Comparison of ENCODE assay signal across 8 cellular contexts in the genomic region with DNA sequence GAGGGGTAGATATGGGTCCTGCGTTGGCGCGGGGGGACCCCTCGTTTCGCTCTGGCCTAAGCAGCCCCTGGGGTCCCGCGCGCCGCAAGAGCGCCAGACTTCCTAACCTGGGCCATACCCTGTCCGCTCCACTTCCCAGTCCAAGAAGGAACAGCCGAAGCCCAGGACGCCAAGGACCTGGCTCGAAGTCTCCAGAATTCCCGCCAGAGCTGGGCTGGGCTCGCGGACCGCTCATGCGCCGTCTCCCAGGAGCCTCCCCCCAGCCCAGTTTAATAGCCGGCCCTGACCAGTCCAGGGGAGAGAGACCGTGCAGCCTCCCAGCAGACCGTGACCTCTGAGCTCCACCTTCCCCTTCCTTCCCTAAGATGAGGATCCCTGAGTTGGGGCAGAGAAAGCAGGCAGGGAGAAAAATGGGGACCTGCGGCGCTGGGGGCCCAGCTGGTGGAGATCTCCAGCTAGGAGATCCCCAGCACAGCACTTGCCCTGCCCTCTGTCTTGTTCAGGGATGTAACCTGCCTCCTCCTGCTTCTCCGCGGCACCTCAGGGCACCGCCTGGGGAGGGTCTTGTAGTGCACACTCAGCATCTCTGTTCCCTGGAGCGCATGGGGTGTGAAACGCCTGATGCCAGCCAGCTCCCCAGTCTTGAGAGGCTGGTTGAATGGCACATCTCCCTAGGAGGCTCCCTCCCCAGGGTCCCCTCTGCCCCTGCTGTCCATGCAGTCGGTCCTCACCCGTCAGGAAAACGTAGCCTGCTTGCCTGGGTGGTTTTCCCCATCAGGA. TPM values are rescaled to one million over a fixed set of nuclear protein-coding genes. Genes with fewer than 3 reads are reported as not detected.
DNase-seq lines count a peak whose midpoint lies in the region; ATAC-seq and TF ChIP-seq lines count a peak whose summit lies in the region.

No MANE protein-coding gene starts in this region.

- H3K36me3 ChIP-seq in ovary: no peaks in the 10 kb centered on the region

- 15 to 18% (median 17%) methylated on average over 32 to 33 of the region's 33 CpGs for WGBS in ovary, 3 donors

- H3K27ac Mint-ChIP-seq in WTC11: no peak overlapping the region

- no peaks in the 10 kb centered on the region for H3K27me3 ChIP-seq in ovary

- no peak for TF ChIP-seq EP300 in ovary (IDR thresholded peaks at IDR 0.05)

- no peaks in the 10 kb centered on the region for H3K9me3 ChIP-seq in ovary

- H3K4me3 ChIP-seq in ovary: peak overlapping the region; percentile 84

- POLR2A ChIA-PET in WTC11 (lab: Charles Lee): no interaction called here

- no peaks in the 10 kb centered on the region for H3K9me3 Mint-ChIP-seq in WTC11

- peaks cover 6% of the 10 kb centered on the region for H3K4me1 ChIP-seq in ovary (ENCODE audit: insufficient read depth)

- H3K27me3 Mint-ChIP-seq in WTC11 (ENCODE audit: low read depth): peaks cover 57% of the 10 kb centered on the region

- H3K27ac ChIP-seq in ovary: peak overlapping the region; percentile 51 to 58

- CTCF ChIA-PET in WTC11 (lab: Charles Lee): interaction anchor here (0.9 to 2.0 kb wide), 6 partner anchors 15 to 109 kb away, joined by 3 to 7 read pairs (median 3); no protein-coding TSS in a partner anchor

- TF ChIP-seq CTCF in WTC11 (IDR thresholded peaks at IDR 0.05): no peak
- no peak for TF ChIP-seq CTCF in ovary (IDR thresholded peaks at IDR 0.05)

- H3K36me3 Mint-ChIP-seq in WTC11: no peaks in the 10 kb centered on the region

- intact Hi-C loops in ovary (cut with DNase I): no loop called here

- peak overlapping the region; percentile 71 for H3K4me3 Mint-ChIP-seq in WTC11

- no peak for ATAC-seq in WTC11

- DNase-seq in NCI-H2196 (lab: John Stamatoyannopoulos, UW; ENCODE audit: unreplicated experiment) (peak; percentile 30), NCI-H2196 treated with DMSO at 0.1 percent for 48 hours (lab: John Stamatoyannopoulos, UW; ENCODE audit: unreplicated experiment) (no peak), WTC11 (ENCODE audit: low spot score) (peak; percentile 42), glomerular visceral epithelial cell (ENCODE audit: extremely low spot score) (peak; percentile 53), ovary (peak; percentile 35 to 71 (median 53)), A172 (ENCODE audit: low spot score) (no peak), NCI-H187 (lab: John Stamatoyannopoulos, UW) (no peak), Kasumi-1 (lab: John Stamatoyannopoulos, UW) (no peak)

- TF ChIP-seq POLR2A in ovary (IDR thresholded peaks at IDR 0.05): no peak

- peaks cover 15% of the 10 kb centered on the region for H3K4me1 Mint-ChIP-seq in WTC11

TF ChIP-seq in WTC11, 78 proteins besides CTCF, POLR2A, EP300 and RAD21:
- TF ChIP-seq TEAD1 (CRISPR knock-in tag; IDR thresholded peaks at IDR 0.05) (no peak), HMGA2 (CRISPR knock-in tag; IDR thresholded peaks at IDR 0.05) (no peak), TP53 (CRISPR knock-in tag; IDR thresholded peaks at IDR 0.05) (no peak), NR3C1 (CRISPR knock-in tag; conservative IDR thresholded peaks at IDR 0.05; ENCODE audit: low read depth) (no peak), ZNF263 (CRISPR knock-in tag; IDR thresholded peaks at IDR 0.05; ENCODE audit: low read depth) (no peak), USF2 (CRISPR knock-in tag; IDR thresholded peaks at IDR 0.05) (no peak), JAZF1 (CRISPR knock-in tag; IDR thresholded peaks at IDR 0.05) (no peak), ZNF317 (CRISPR knock-in tag; IDR thresholded peaks at IDR 0.05; ENCODE audit: borderline replicate concordance, low read depth) (no peak)
- TF ChIP-seq, protein P1, sequence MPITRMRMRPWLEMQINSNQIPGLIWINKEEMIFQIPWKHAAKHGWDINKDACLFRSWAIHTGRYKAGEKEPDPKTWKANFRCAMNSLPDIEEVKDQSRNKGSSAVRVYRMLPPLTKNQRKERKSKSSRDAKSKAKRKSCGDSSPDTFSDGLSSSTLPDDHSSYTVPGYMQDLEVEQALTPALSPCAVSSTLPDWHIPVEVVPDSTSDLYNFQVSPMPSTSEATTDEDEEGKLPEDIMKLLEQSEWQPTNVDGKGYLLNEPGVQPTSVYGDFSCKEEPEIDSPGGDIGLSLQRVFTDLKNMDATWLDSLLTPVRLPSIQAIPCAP (CRISPR knock-in tag; IDR thresholded peaks at IDR 0.05): no peak

RNA-seq across cellular contexts. Expression of gene LETM1, which starts 1.2 kb away (rescaled TPM):
- total RNA-seq in WTC11 (2021) (45.0 to 66.7 TPM (median 47.7 TPM) in 3 replicates), ovary (10 to 100 TPM; 22.7 to 43.6 (median 31.0) TPM)
- polyA plus RNA-seq in ovary: 10 to 100 TPM in 1 of 2 donors, 1 to 10 TPM in 1; 9.3 to 11.9 TPM
- 48.3 and 55.6 TPM in 2 replicates for total RNA-seq in A172 (2014; rRNA removed; shearing (Covaris generic))

RNA-seq across cellular contexts. Expression of gene NSD2, which starts 14.1 kb away (rescaled TPM):
- total RNA-seq in WTC11 (2021) (113 to 128 TPM (median 119 TPM) in 3 replicates), ovary (10 to 100 TPM; 18.5 to 41.9 (median 23.4) TPM)
- polyA plus RNA-seq in ovary: 10 to 100 TPM in 1 of 2 donors, 1 to 10 TPM in 1; 9.1 to 20.1 TPM
- 63.5 and 70.0 TPM in 2 replicates for total RNA-seq in A172 (2014; rRNA removed; shearing (Covaris generic))

Comparison
In these comparisons a context has a peak if more than half of its experiments do, and no peak if none do; other contexts are left out.
1. DNase-seq: peak in NCI-H2196 (single experiment), WTC11 (single experiment), glomerular visceral epithelial cell (single experiment) and ovary (5 of 5); none in NCI-H2196 treated with DMSO at 0.1 percent for 48 hours (single experiment), A172 (single experiment), NCI-H187 (0 of 2) and Kasumi-1 (0 of 2).